Comparison of ENCODE assay signal across 18 cellular contexts in genomic region chr1:83671586-83671985, GRCh38.
DNase-seq lines count a peak whose midpoint lies in the region; ATAC-seq, FAIRE-seq and TF ChIP-seq lines count a peak whose summit lies in the region.
"Had no signal": no experiment of that assay in that cellular context is flagged by ENCODE, and none has a peak within 500 bp of the region (broad histone marks: within the 10 kb centered on the region; RNA-seq: fewer than 3 reads in every experiment).

No MANE protein-coding gene starts in this region.

- TF ChIP-seq CTCF in C4-2B (conservative IDR thresholded peaks at IDR 0.05) = 0 out of 2 replicates have a peak, but pooled peaks have one; percentile 7
- TF ChIP-seq CTCF in LNCaP clone FGC (IDR thresholded peaks at IDR 0.05; ENCODE audit: control insufficient read depth, extremely low read depth, insufficient read depth) = no peak
- TF ChIP-seq CTCF in pancreas (IDR thresholded peaks at IDR 0.05) = no peak

- no peak for FAIRE-seq in pancreas (lab: Jason Lieb, UNC)
- FAIRE-seq: GM18507, H1 had no signal

- peak; percentile 80 for DNase-seq in LNCaP clone FGC (ENCODE audit: low read depth)
- peak; percentile 97 for DNase-seq in NCI-H446 treated with DMSO at 0.1 percent for 48 hours (lab: John Stamatoyannopoulos, UW)
- no peak for DNase-seq in T-helper 9 cell
- DNase-seq in A172 (ENCODE audit: low spot score) = no peak
- DNase-seq in pancreas = no peak
- DNase-seq: C1 segment of cervical spinal cord; Caco-2; CD4-positive, CD25-positive, alpha-beta regulatory T cell; CD8-positive, alpha-beta T cell; DMS79 treated with DMSO at 0.1 percent for 48 hours; GF-D8; GM23248; H7; HCEC 1CT had no signal

- H3K36me3 ChIP-seq in pancreas = no peaks in the 10 kb centered on the region

- H3K27me3 ChIP-seq in pancreas = no peaks in the 10 kb centered on the region

- no peak for ATAC-seq in pancreas
- ATAC-seq: CD8-positive, alpha-beta T cell had no signal

- H3K27ac ChIP-seq in C4-2B = no peak overlapping the region; the same call in 1 of the 2 replicates
- no peak overlapping the region for H3K27ac ChIP-seq in pancreas
- H3K27ac ChIP-seq: 22Rv1, GM23248 had no signal

- H3K9me3 ChIP-seq in pancreas = no peaks in the 10 kb centered on the region
- H3K9me3 ChIP-seq: Caco-2 had no signal

- H3K4me3 ChIP-seq in LNCaP clone FGC (ENCODE audit: low read depth, low read length) (no peak overlapping the region), pancreas (no peak overlapping the region)
- H3K4me3 ChIP-seq: GM23248 had no signal

- H3K4me1 ChIP-seq in pancreas = no peaks in the 10 kb centered on the region
- H3K4me1 ChIP-seq: Caco-2 had no signal

- intact Hi-C loops in pancreas (cut with DNase I) = no loop called here

Comparison
In these comparisons a context has a peak if more than half of its experiments do, and no peak if none do; other contexts are left out.
1. DNase-seq: peak in LNCaP clone FGC (single experiment) and NCI-H446 treated with DMSO at 0.1 percent for 48 hours (single experiment); none in T-helper 9 cell (single experiment), A172 (single experiment) and pancreas (0 of 6).